In the genomic region with DNA sequence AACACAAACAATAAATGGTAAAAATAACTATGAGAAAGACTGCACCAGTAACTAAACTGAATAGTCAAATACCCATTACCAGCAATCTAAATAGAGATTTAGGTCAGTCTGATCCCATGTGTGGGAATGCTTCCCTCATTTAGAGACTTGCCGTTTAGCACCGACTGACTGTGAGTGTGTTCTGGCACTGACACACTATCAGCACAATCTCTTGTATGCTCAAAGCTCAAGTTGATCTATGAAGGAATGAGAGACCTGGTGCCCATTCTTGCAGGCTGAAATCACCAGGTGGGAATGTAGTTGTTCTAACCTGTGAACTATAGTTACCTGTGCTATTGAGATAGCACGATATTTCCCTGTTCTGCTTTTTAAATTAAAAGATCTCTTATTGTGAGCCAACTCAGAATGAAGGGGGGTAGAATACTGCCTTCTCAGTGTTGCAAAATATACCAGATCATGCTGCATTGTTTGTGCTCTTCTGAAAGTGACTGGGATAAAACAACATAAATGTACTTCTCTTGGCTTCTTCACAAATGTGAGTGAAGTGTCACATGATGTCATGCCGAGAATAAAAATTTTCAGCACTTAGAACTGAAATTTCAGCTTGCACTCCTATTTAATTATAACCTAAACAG, we compare ENCODE assay signal across 14 cellular contexts.
DNase-seq lines count a peak whose midpoint lies in the region; ATAC-seq lines count a peak whose summit lies in the region.
"Had no signal": no experiment of that assay in that cellular context is flagged by ENCODE, and none has a peak within 500 bp of the region (broad histone marks: within the 10 kb centered on the region; RNA-seq: fewer than 3 reads in every experiment).

No MANE protein-coding gene starts in this region.

- ATAC-seq in GM19395 (IDR thresholded peaks at IDR 0.05; ENCODE audit: unreplicated experiment), result peak; percentile 2
- peak; percentile 24 for ATAC-seq in HG02798 (IDR thresholded peaks at IDR 0.05; ENCODE audit: poor library complexity, unreplicated experiment)
- ATAC-seq in esophagus mucosa, result no peak
- ATAC-seq in natural killer cell treated with Interleukin-12 subunit alpha and Interleukin-12 subunit beta and Interleukin-15 and Interleukin-18, amount 100 ng/mL, for 72 hours, result no peak
- ATAC-seq: effector memory CD8-positive, alpha-beta T cell had no signal

- peaks cover 12% of the 10 kb centered on the region for H3K9me3 Mint-ChIP-seq in natural killer cell treated with Interleukin-12 subunit alpha and Interleukin-12 subunit beta and Interleukin-15 and Interleukin-18, amount 100 ng/mL, for 72 hours
- H3K9me3 Mint-ChIP-seq: activated T-helper 2 cell treated with anti-CD3 and anti-CD28 coated beads, Interferon-gamma antibody, Interleukin-2, Interleukin-4, amounts not matched to agents 10 μg/mL and 5 μg/mL and 100 μg/mL, durations not matched to agents 14 hours and 24 hours and 36 hours had no signal

- H3K4me3 Mint-ChIP-seq in natural killer cell treated with Interleukin-12 subunit alpha and Interleukin-12 subunit beta and Interleukin-15 and Interleukin-18, amount 100 ng/mL, for 72 hours, result no peak overlapping the region
- H3K4me3 Mint-ChIP-seq: CD4-positive, CD25-positive, alpha-beta regulatory T cell; effector memory CD8-positive, alpha-beta T cell; naive B cell had no signal

- no peaks in the 10 kb centered on the region for H3K27me3 Mint-ChIP-seq in natural killer cell treated with Interleukin-12 subunit alpha and Interleukin-12 subunit beta and Interleukin-15 and Interleukin-18, amount 100 ng/mL, for 72 hours
- H3K27me3 Mint-ChIP-seq: CD4-positive, CD25-positive, alpha-beta regulatory T cell; effector memory CD8-positive, alpha-beta T cell; naive B cell had no signal

- peak; percentile 34 for DNase-seq in fibroblast of gingiva (ENCODE audit: low read depth)
- peak; percentile 47 for DNase-seq in superior temporal gyrus (ENCODE audit: extremely low spot score)
- DNase-seq in activated T-cell treated with anti-CD3 and anti-CD28 coated beads, Interleukin-2, amount 50 U/mL, for 48 hours, result no peak
- no peak for DNase-seq in natural killer cell treated with Interleukin-12 subunit alpha and Interleukin-12 subunit beta and Interleukin-15 and Interleukin-18, amount 100 ng/mL, for 72 hours (ENCODE audit: low spot score)
- DNase-seq: activated CD4-positive, alpha-beta T cell treated with anti-CD3 and anti-CD28 coated beads, Interleukin-2, amount 50 U/mL, for 4 hours; CD4-positive, CD25-positive, alpha-beta regulatory T cell; effector memory CD8-positive, alpha-beta T cell; kidney; naive B cell; NCI-H1092 had no signal

- H3K4me1 Mint-ChIP-seq in natural killer cell treated with Interleukin-12 subunit alpha and Interleukin-12 subunit beta and Interleukin-15 and Interleukin-18, amount 100 ng/mL, for 72 hours (ENCODE audit: low read depth in 2 of 2), result no peaks in the 10 kb centered on the region
- H3K4me1 Mint-ChIP-seq: CD4-positive, CD25-positive, alpha-beta regulatory T cell; naive B cell had no signal

- no peaks in the 10 kb centered on the region for H3K36me3 Mint-ChIP-seq in natural killer cell treated with Interleukin-12 subunit alpha and Interleukin-12 subunit beta and Interleukin-15 and Interleukin-18, amount 100 ng/mL, for 72 hours
- H3K36me3 Mint-ChIP-seq: CD4-positive, CD25-positive, alpha-beta regulatory T cell; naive B cell had no signal

- H3K27ac Mint-ChIP-seq in natural killer cell treated with Interleukin-12 subunit alpha and Interleukin-12 subunit beta and Interleukin-15 and Interleukin-18, amount 100 ng/mL, for 72 hours, result no peak overlapping the region
- H3K27ac Mint-ChIP-seq: activated T-helper 2 cell treated with anti-CD3 and anti-CD28 coated beads, Interferon-gamma antibody, Interleukin-2, Interleukin-4, amounts not matched to agents 10 μg/mL and 5 μg/mL and 100 μg/mL, durations not matched to agents 14 hours and 24 hours and 36 hours; effector memory CD8-positive, alpha-beta T cell; naive B cell had no signal

Comparison
In these comparisons a context has a peak if more than half of its experiments do, and no peak if none do; other contexts are left out.
1. ATAC-seq: peak in GM19395 (single experiment) and HG02798 (single experiment); none in esophagus mucosa (single experiment) and natural killer cell treated with Interleukin-12 subunit alpha and Interleukin-12 subunit beta and Interleukin-15 and Interleukin-18, amount 100 ng/mL, for 72 hours (0 of 2).
2. DNase-seq: peak in fibroblast of gingiva (single experiment) and superior temporal gyrus (single experiment); none in activated T-cell treated with anti-CD3 and anti-CD28 coated beads, Interleukin-2, amount 50 U/mL, for 48 hours (0 of 2) and natural killer cell treated with Interleukin-12 subunit alpha and Interleukin-12 subunit beta and Interleukin-15 and Interleukin-18, amount 100 ng/mL, for 72 hours (single experiment).